In genomic region chr2:204239756-204240155, GRCh38 we compare ENCODE assay signal across 29 cellular contexts.
"Had no signal": no experiment of that assay in that cellular context is flagged by ENCODE, and none has a peak within 500 bp of the region (broad histone marks: within the 10 kb centered on the region; RNA-seq: fewer than 3 reads in every experiment).

No MANE protein-coding gene starts in this region.

- H3K27ac ChIP-seq: heart left ventricle, parathyroid adenoma, psoas muscle, sigmoid colon, upper lobe of left lung, vagina, VCaP had no signal

- H3K36me3 ChIP-seq: heart left ventricle, sigmoid colon, upper lobe of left lung, vagina had no signal

- H2AFZ ChIP-seq: parathyroid adenoma had no signal

- H3K4me2 ChIP-seq: smooth muscle cell had no signal

- H3K4me3 ChIP-seq: heart left ventricle, psoas muscle, sigmoid colon, smooth muscle cell, upper lobe of left lung, vagina had no signal

- H3K9me3 ChIP-seq: heart left ventricle, psoas muscle, sigmoid colon, upper lobe of left lung, vagina had no signal

- ATAC-seq: esophagus mucosa; heart left ventricle; left colon; naive thymus-derived CD4-positive, alpha-beta T cell; psoas muscle; stimulated activated memory B cell treated with anti-CD40 and anti-IgM and Interleukin-4, amounts not matched to agents 10 μg/mL and 1 μg/mL and 100 μg/mL, for 72 hours; stimulated activated naive CD8-positive, alpha-beta T cell treated with anti-CD3 and anti-CD28 coated beads, Interleukin-15, amount 100 ng/mL, for 72 hours had no signal

- H3K79me2 ChIP-seq: parathyroid adenoma had no signal

- H3K27me3 ChIP-seq: heart left ventricle, sigmoid colon, upper lobe of left lung, vagina had no signal

- DNase-seq: activated CD4-positive, alpha-beta T cell treated with anti-CD3 and anti-CD28 coated beads for 4 hours; activated CD4-positive, alpha-beta T cell treated with anti-CD3 and anti-CD28 coated beads, Interleukin-2, amount 50 U/mL, for 4 hours; activated effector memory CD4-positive, alpha-beta T cell treated with Interleukin-2 at 50 U/mL for 16 hours; activated naive CD4-positive, alpha-beta T cell treated with Interleukin-2 at 50 U/mL for 16 hours; anterior cingulate cortex; endodermal cell; foreskin fibroblast; heart left ventricle; hypothalamus; immature natural killer cell; kidney; left colon; mammary epithelial cell; naive thymus-derived CD4-positive, alpha-beta T cell; nucleus accumbens; psoas muscle; sigmoid colon; stimulated activated CD4-positive, alpha-beta T cell treated with anti-CD3 and anti-CD28 coated beads, Interleukin-1b, Interleukin-23, amount 100 ng/mL, for 48 hours; stimulated activated CD4-positive, alpha-beta T cell treated with anti-CD3 and anti-CD28 coated beads, Interleukin-4, amount 100 ng/mL, for 4 hours; stimulated activated CD8-positive, alpha-beta memory T cell treated with anti-CD3 and anti-CD28 coated beads, Interleukin-4, amount 100 ng/mL, for 48 hours; stimulated activated naive CD8-positive, alpha-beta T cell treated with anti-CD3 and anti-CD28 coated beads, Interleukin-15, amount 100 ng/mL, for 72 hours; substantia nigra; upper lobe of left lung had no signal

- H3K9ac ChIP-seq: parathyroid adenoma had no signal

- H3K4me1 ChIP-seq: heart left ventricle, parathyroid adenoma, psoas muscle, upper lobe of left lung, vagina had no signal
